ENCODE assay signal across 8 cellular contexts in the genomic region with DNA sequence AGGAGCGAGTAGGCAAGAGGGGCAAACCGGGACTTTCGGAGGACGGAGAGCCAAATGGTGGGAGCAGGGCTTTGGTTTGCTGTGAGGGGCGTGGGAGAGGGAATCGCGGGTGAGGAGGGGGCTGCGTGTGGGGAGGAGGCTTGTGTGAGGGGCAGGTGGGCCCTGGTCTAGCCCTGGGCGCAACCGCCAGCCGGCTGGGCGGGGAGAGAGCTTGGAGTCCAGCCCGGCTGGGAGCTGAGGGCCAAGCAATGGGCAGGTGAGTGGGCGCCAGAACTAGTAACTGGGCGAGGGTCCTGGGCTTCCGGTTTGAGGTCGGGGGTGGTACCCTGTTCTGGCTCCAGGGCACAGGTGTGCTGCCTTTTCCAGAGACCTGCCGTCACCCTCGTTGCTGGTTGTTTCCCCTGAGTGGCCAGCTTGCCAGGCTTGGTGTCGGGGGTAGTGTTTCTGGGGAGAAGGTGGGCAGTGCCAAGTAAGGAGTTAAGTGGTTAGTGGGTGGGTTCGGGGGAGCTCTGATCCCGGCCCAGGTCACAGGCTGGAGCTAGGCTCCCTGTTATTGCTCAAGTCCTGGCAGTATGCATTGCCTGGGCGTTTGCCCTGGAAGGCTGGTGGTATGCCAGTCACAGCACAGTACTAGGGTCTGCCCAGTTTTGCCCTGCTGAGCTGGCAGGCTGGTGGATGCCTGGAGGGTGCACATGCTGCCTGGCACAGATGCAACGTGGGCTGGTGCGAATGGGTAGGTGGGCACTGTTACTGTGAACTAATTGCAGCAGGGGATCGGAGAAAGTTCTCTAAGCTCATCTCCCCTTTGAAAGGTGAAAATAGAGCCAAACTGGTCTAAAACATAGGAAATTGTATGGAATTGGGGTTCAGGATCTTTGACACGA. TPM values are rescaled to one million over a fixed set of nuclear protein-coding genes. Genes with fewer than 3 reads are reported as not detected.
DNase-seq lines count a peak whose midpoint lies in the region; ATAC-seq and TF ChIP-seq lines count a peak whose summit lies in the region.

No MANE protein-coding gene starts in this region.

- H3K9ac ChIP-seq in IMR-90 (ENCODE audit: low read depth, low read length): peak overlapping the region; percentile 87

- peaks cover 6% of the 10 kb centered on the region for H3K27me3 Mint-ChIP-seq in CD4-positive, CD25-positive, alpha-beta regulatory T cell
- no peaks in the 10 kb centered on the region for H3K27me3 Mint-ChIP-seq in activated T-cell treated with anti-CD3 and anti-CD28 coated beads, Interleukin-2, amount 50 U/mL, for 72 hours (ENCODE audit: low read depth)

- peak overlapping the region; percentile 72 for H3K4me3 ChIP-seq in CD4-positive, CD25-positive, alpha-beta regulatory T cell (ENCODE audit: low read depth, low read length)
- H3K4me3 ChIP-seq in IMR-90 (ENCODE audit: insufficient read depth, low read depth, low read length) (peak overlapping the region; percentile 82), neuron (ENCODE audit: low read length) (peak overlapping the region; percentile 82)

- H3K79me1 ChIP-seq in IMR-90 (ENCODE audit: low read depth in 1 of 2, low read length in 2 of 2): peaks cover 27 to 38% of the 10 kb centered on the region in 2 experiments

- peaks cover 0 to 4% (median 0%) of the 10 kb centered on the region in 7 donors for H3K9me3 Mint-ChIP-seq in CD4-positive, CD25-positive, alpha-beta regulatory T cell
- H3K9me3 Mint-ChIP-seq in activated T-cell treated with anti-CD3 and anti-CD28 coated beads, Interleukin-2, amount 50 U/mL, for 72 hours: no peaks in the 10 kb centered on the region

- H3K27ac Mint-ChIP-seq in CD4-positive, CD25-positive, alpha-beta regulatory T cell: peak overlapping the region; percentile 90 to 99 (median 94)
- peak overlapping the region; percentile 83 for H3K27ac Mint-ChIP-seq in activated T-cell treated with anti-CD3 and anti-CD28 coated beads, Interleukin-2, amount 50 U/mL, for 72 hours

- no peak for TF ChIP-seq RAD21 in IMR-90 (IDR thresholded peaks at IDR 0.05; ENCODE audit: low read length)

- H2AK9ac ChIP-seq in IMR-90 (replicated peaks; ENCODE audit: low read depth, low read length, poor library complexity): peak overlapping the region; percentile 76

- ATAC-seq in CD4-positive, CD25-positive, alpha-beta regulatory T cell (ENCODE audit: low read depth in 2 of 2): no peak
- ATAC-seq in IMR-90 (ENCODE audit: low read depth) (peak; percentile 8; the same call in 1 of the 2 replicates), foreskin keratinocyte (peak; percentile 11), GM18867 (IDR thresholded peaks at IDR 0.05; ENCODE audit: unreplicated experiment) (no peak), GM19452 (IDR thresholded peaks at IDR 0.05; ENCODE audit: unreplicated experiment) (no peak)
- ATAC-seq in activated T-cell treated with anti-CD3 and anti-CD28 coated beads, Interleukin-2, amount 50 U/mL, for 72 hours (replicated peaks in 1 of 2): no peak

- peaks cover 13 to 57% (median 42%) of the 10 kb centered on the region in 4 donors for H3K4me1 Mint-ChIP-seq in CD4-positive, CD25-positive, alpha-beta regulatory T cell
- peaks cover 41% of the 10 kb centered on the region for H3K4me1 Mint-ChIP-seq in activated T-cell treated with anti-CD3 and anti-CD28 coated beads, Interleukin-2, amount 50 U/mL, for 72 hours (ENCODE audit: low read depth)

- peak overlapping the region; percentile 88 for H3K4ac ChIP-seq in IMR-90 (ENCODE audit: low read depth, low read length)

- peak overlapping the region; percentile 70 for H3K23ac ChIP-seq in IMR-90 (ENCODE audit: low read depth, low read length)

- H2BK120ac ChIP-seq in IMR-90 (ENCODE audit: low read depth, low read length): peak overlapping the region; percentile 56; the same call in 1 of the 2 replicates

- H3K36me3 Mint-ChIP-seq in CD4-positive, CD25-positive, alpha-beta regulatory T cell: no peaks in the 10 kb centered on the region
- H3K36me3 Mint-ChIP-seq in activated T-cell treated with anti-CD3 and anti-CD28 coated beads, Interleukin-2, amount 50 U/mL, for 72 hours (ENCODE audit: insufficient read depth in 2 of 2): peaks cover 0 to 2% of the 10 kb centered on the region in 2 donors

- no TSS peak for BruUV-seq in IMR-90 (replicated peaks; lab: Mats Ljungman, UMichigan)

- POLR2A ChIA-PET in IMR-90 (lab: Charles Lee; ENCODE audit: unreplicated experiment): interaction anchor here (0.9 kb wide), 1 partner anchor 195 kb away, joined by 3 read pairs; no protein-coding TSS in a partner anchor

- H2AFZ ChIP-seq in IMR-90 (replicated peaks; ENCODE audit: low read length, poor library complexity) (peak overlapping the region; percentile 99), neuron (ENCODE audit: low read depth, low read length) (no peak overlapping the region)

- peaks cover 18% of the 10 kb centered on the region for H3K4me1 ChIP-seq in CD4-positive, CD25-positive, alpha-beta regulatory T cell (ENCODE audit: control insufficient read depth, insufficient read depth, low read length, poor library complexity, severe bottlenecking)
- H3K4me1 ChIP-seq in IMR-90 (ENCODE audit: control insufficient read depth, insufficient read depth, low read length) (peaks cover 6% of the 10 kb centered on the region), foreskin keratinocyte (peaks cover 6% of the 10 kb centered on the region), neuron (ENCODE audit: insufficient read depth, low read length) (peaks cover 26% of the 10 kb centered on the region)

- H3K9me1 ChIP-seq in IMR-90 (ENCODE audit: insufficient read depth, low read length): peaks cover 4% of the 10 kb centered on the region

- peak overlapping the region; percentile 76 for H3K4me2 ChIP-seq in IMR-90 (ENCODE audit: low read depth, low read length)

- H4K91ac ChIP-seq in IMR-90 (ENCODE audit: insufficient read depth, low read depth, low read length): peak overlapping the region; percentile 81

- peak overlapping the region; percentile 70 for H3K14ac ChIP-seq in IMR-90 (replicated peaks; ENCODE audit: low read depth, low read length)

- WGBS in IMR-90 (ENCODE audit: extremely low coverage in 2 of 2, insufficient read length in 1 of 2), 2 experiments: 36% methylated on average over 6 of the region's 27 CpGs; no CpG with 5 or more reads in 1 of the 2 experiments

- peak overlapping the region; percentile 73 for H2BK5ac ChIP-seq in IMR-90 (ENCODE audit: low read depth, low read length, poor library complexity, severe bottlenecking)

- peak overlapping the region; percentile 94 for H3K27ac ChIP-seq in CD4-positive, CD25-positive, alpha-beta regulatory T cell (ENCODE audit: insufficient read depth, low read length, poor library complexity, severe bottlenecking)
- H3K27ac ChIP-seq in IMR-90 (ENCODE audit: insufficient read depth, low read length) (peak overlapping the region; percentile 79), foreskin keratinocyte (peak overlapping the region; percentile 59)

- TF ChIP-seq CTCF in IMR-90 (conservative IDR thresholded peaks at IDR 0.05; ENCODE audit: low read depth, low read length): no peak
- no peak for TF ChIP-seq CTCF in foreskin keratinocyte (conservative IDR thresholded peaks at IDR 0.05)

- no peak for TF ChIP-seq POLR2A in IMR-90 (IDR thresholded peaks at IDR 0.05; ENCODE audit: low read depth, low read length)

- dilution Hi-C loops in IMR-90 (cut with HindIII; ENCODE audit: low sequenced_read_pairs, unreplicated experiment): loop anchor here (25.0 kb wide), 1 partner anchor 211 kb away; no protein-coding TSS in a partner anchor

- H4K20me1 ChIP-seq in IMR-90 (ENCODE audit: insufficient read depth, low read length): no peaks in the 10 kb centered on the region

- CTCF ChIA-PET in IMR-90 (lab: Yijun Ruan, JAX): interaction anchor here (0.5 to 2.0 kb wide), 4 partner anchors 22 to 1390 kb away, joined by 3 to 8 read pairs (median 4); no protein-coding TSS in a partner anchor

- H4K8ac ChIP-seq in IMR-90 (ENCODE audit: low read depth in 2 of 2, low read length in 2 of 2): peak overlapping the region; percentile 76 to 86; a peak in 3 of 4 replicates

- no peak overlapping the region; the same call in 1 of the 2 replicates for H2BK20ac ChIP-seq in IMR-90 (ENCODE audit: low read depth, low read length)

- H3K18ac ChIP-seq in IMR-90 (ENCODE audit: low read depth, low read length): peak overlapping the region; percentile 13

- H3K4me3 Mint-ChIP-seq in CD4-positive, CD25-positive, alpha-beta regulatory T cell: peak overlapping the region; percentile 88 to 100 (median 99)
- peak overlapping the region; percentile 96 to 99 for H3K4me3 Mint-ChIP-seq in activated T-cell treated with anti-CD3 and anti-CD28 coated beads, Interleukin-2, amount 50 U/mL, for 72 hours

- peak in 2 of 3 donors; percentile 15 to 27 for DNase-seq in CD4-positive, CD25-positive, alpha-beta regulatory T cell
- no peak for DNase-seq in IMR-90
- DNase-seq in activated T-cell treated with anti-CD3 and anti-CD28 coated beads, Interleukin-2, amount 50 U/mL, for 72 hours: peak in 1 of 2 donors; percentile 41
- DNase-seq in foreskin keratinocyte: no peak
- DNase-seq in ureter (ENCODE audit: low spot score): no peak

- H3K56ac ChIP-seq in IMR-90 (ENCODE audit: extremely low read depth, insufficient read depth, low read length): peak overlapping the region; percentile 48; the same call in 1 of the 2 replicates

- peak overlapping the region; percentile 46 for H4K5ac ChIP-seq in IMR-90 (ENCODE audit: low read depth, low read length)

- in situ Hi-C loops in IMR-90 (cut with MboI; ENCODE audit: low sequenced_read_pairs): no loop called here

- intact Hi-C loops in IMR-90 (cut with micrococcal nuclease): no loop called here

- no peaks in the 10 kb centered on the region for H3K36me3 ChIP-seq in CD4-positive, CD25-positive, alpha-beta regulatory T cell (ENCODE audit: control insufficient read depth, insufficient read depth, low read length)
- no peaks in the 10 kb centered on the region for H3K36me3 ChIP-seq in IMR-90 (ENCODE audit: control insufficient read depth, insufficient read depth, low read length)
- no peaks in the 10 kb centered on the region for H3K36me3 ChIP-seq in neuron (ENCODE audit: insufficient read depth, low read length)

- no peaks in the 10 kb centered on the region for H3K27me3 ChIP-seq in CD4-positive, CD25-positive, alpha-beta regulatory T cell (ENCODE audit: control insufficient read depth, insufficient read depth, low read length)
- H3K27me3 ChIP-seq in IMR-90 (ENCODE audit: control insufficient read depth, insufficient read depth, low read length): no peaks in the 10 kb centered on the region
- H3K27me3 ChIP-seq in foreskin keratinocyte: no peaks in the 10 kb centered on the region
- H3K27me3 ChIP-seq in neuron (ENCODE audit: insufficient read depth, low read length): no peaks in the 10 kb centered on the region

- peak overlapping the region; percentile 47; the same call in 1 of the 3 replicates for H2BK15ac ChIP-seq in IMR-90 (ENCODE audit: low read depth, low read length)

- H3K9me3 ChIP-seq in CD4-positive, CD25-positive, alpha-beta regulatory T cell (ENCODE audit: control insufficient read depth in 2 of 2, low read length in 2 of 2): no peaks in the 10 kb centered on the region
- H3K9me3 ChIP-seq in IMR-90 (ENCODE audit: control insufficient read depth, insufficient read depth, low read length): no peaks in the 10 kb centered on the region
- no peaks in the 10 kb centered on the region for H3K9me3 ChIP-seq in neuron (ENCODE audit: low read length)

- H2AK5ac ChIP-seq in IMR-90 (ENCODE audit: low read depth, low read length): peak overlapping the region; percentile 75

RNA-seq across cellular contexts. Expression of a gene that starts 0.7 kb away (rescaled TPM):
- 12.3 TPM for total RNA-seq in CD4-positive, CD25-positive, alpha-beta regulatory T cell
- polyA plus RNA-seq in CD4-positive, CD25-positive, alpha-beta regulatory T cell: 10 to 100 TPM; 11.4 to 14.2 (median 12.5) TPM
- total RNA-seq in IMR-90 (2012; rRNA removed) (12.9 and 13.1 TPM in 2 replicates), foreskin keratinocyte (10.0 and 10.1 TPM in 2 replicates), ureter (39.5 TPM)
- polyA plus RNA-seq in IMR-90 (2012; rRNA removed) (5.6 and 6.6 TPM in 2 replicates), foreskin keratinocyte (2.3 and 3.0 TPM in 2 replicates)
- 2.7 and 2.8 TPM in 2 replicates for polyA plus RNA-seq in IMR-90 (2012; cell fraction: cytosol; rRNA removed)
- polyA plus RNA-seq in IMR-90 (2012; cell fraction: nucleus; rRNA removed; ENCODE audit: low replicate concordance): 2.8 and 5.9 TPM in 2 replicates
- 1 to 10 TPM; 5.1 to 6.4 TPM for total RNA-seq in activated T-cell treated with anti-CD3 and anti-CD28 coated beads, Interleukin-2, amount 50 U/mL, for 72 hours

RNA-seq across cellular contexts. Expression of a gene that starts 42.9 kb away (rescaled TPM):
- not detected for total RNA-seq in CD4-positive, CD25-positive, alpha-beta regulatory T cell
- polyA plus RNA-seq in CD4-positive, CD25-positive, alpha-beta regulatory T cell: not detected
- not detected in 2 replicates for total RNA-seq in IMR-90 (2012; rRNA removed)
- not detected in 2 replicates for polyA plus RNA-seq in IMR-90 (2012; rRNA removed)
- polyA plus RNA-seq in IMR-90 (2012; cell fraction: cytosol; rRNA removed): not detected in 2 replicates
- not detected in 2 replicates for polyA plus RNA-seq in IMR-90 (2012; cell fraction: nucleus; rRNA removed; ENCODE audit: low replicate concordance)
- total RNA-seq in activated T-cell treated with anti-CD3 and anti-CD28 coated beads, Interleukin-2, amount 50 U/mL, for 72 hours: not detected
- total RNA-seq in foreskin keratinocyte: not detected in 2 replicates
- not detected in 2 replicates for polyA plus RNA-seq in foreskin keratinocyte
- not detected for total RNA-seq in ureter

Comparison
In these comparisons a context has a peak if more than half of its experiments do, and no peak if none do; other contexts are left out.
1. ATAC-seq: peak in IMR-90 (single experiment) and foreskin keratinocyte (single experiment); none in CD4-positive, CD25-positive, alpha-beta regulatory T cell (0 of 2), activated T-cell treated with anti-CD3 and anti-CD28 coated beads, Interleukin-2, amount 50 U/mL, for 72 hours (0 of 2), GM18867 (single experiment) and GM19452 (single experiment).
2. DNase-seq: peak in CD4-positive, CD25-positive, alpha-beta regulatory T cell (2 of 3); none in IMR-90 (single experiment), foreskin keratinocyte (0 of 2) and ureter (single experiment).
3. Peak in every context shown above with its lines, with median percentiles within 50 percentile points of each other: H3K27ac ChIP-seq and H3K4me3 ChIP-seq.